Comparison of ENCODE assay signal across 20 cellular contexts in genomic region chr1:3587133-3587733, GRCh38. TPM values are rescaled to one million over a fixed set of nuclear protein-coding genes. Genes with fewer than 3 reads are reported as not detected.
A peak's percentile ranks its signal among the peaks of the same experiment; 100 is the strongest.
DNase-seq lines count a peak whose midpoint lies in the region; ATAC-seq, FAIRE-seq and TF ChIP-seq lines count a peak whose summit lies in the region.
"Had no signal": no experiment of that assay in that cellular context is flagged by ENCODE, and none has a peak within 500 bp of the region (broad histone marks: within the 10 kb centered on the region; RNA-seq: fewer than 3 reads in every experiment).

No MANE protein-coding gene starts in this region.

- H3K4me1 Mint-ChIP-seq in activated T-helper 1 cell treated with anti-CD3 and anti-CD28 coated beads, Interleukin-12 subunit alpha, Interleukin-12 subunit beta, Interleukin-2, Interleukin-4 antibody, amounts not matched to agents 30 ng/mL and 10 ng/mL and 1 ng/mL, durations not matched to agents 14 hours and 24 hours and 36 hours (ENCODE audit: low read depth): no peaks in the 10 kb centered on the region
- H3K4me1 Mint-ChIP-seq in natural killer cell: peaks cover 0 to 11% of the 10 kb centered on the region in 2 donors
- H3K4me1 Mint-ChIP-seq: activated B cell treated with CpG ODN at 0.5 μM for 24 hours had no signal

- DNase-seq in A549 (ENCODE audit: low read depth in 1 of 2, low spot score in 1 of 2) (peak; percentile 21 to 45), GM04503 (ENCODE audit: low read depth) (peak; percentile 9), hepatic stellate cell (ENCODE audit: low spot score) (peak; percentile 69), kidney tubule cell (ENCODE audit: low spot score) (no peak), AG20443 (ENCODE audit: low spot score) (no peak), natural killer cell (no peak), right cardiac atrium (no peak)
- no peak for DNase-seq in activated T-helper 1 cell treated with anti-CD3 and anti-CD28 coated beads, Interleukin-12 subunit alpha, Interleukin-12 subunit beta, Interleukin-2, Interleukin-4 antibody, amounts not matched to agents 30 ng/mL and 10 ng/mL and 1 ng/mL, durations not matched to agents 14 hours and 24 hours and 36 hours (ENCODE audit: low spot score)
- DNase-seq: activated B cell treated with CpG ODN at 0.5 μM for 24 hours; activated CD8-positive, alpha-beta memory T cell treated with anti-CD3 and anti-CD28 coated beads for 24 hours; AML-193; DMS153; HCEC 1CT; islet precursor cell; NCI-H187 treated with DMSO at 0.1 percent for 48 hours; stimulated activated CD4-positive, alpha-beta T cell treated with anti-CD3 and anti-CD28 coated beads, Interleukin-4, amount 100 ng/mL, for 24 hours; stimulated activated CD8-positive, alpha-beta memory T cell treated with anti-CD3 and anti-CD28 coated beads, Interleukin-4, amount 100 ng/mL, for 48 hours; SW 1271 had no signal

- no peaks in the 10 kb centered on the region for H3K36me3 Mint-ChIP-seq in activated T-helper 1 cell treated with anti-CD3 and anti-CD28 coated beads, Interleukin-12 subunit alpha, Interleukin-12 subunit beta, Interleukin-2, Interleukin-4 antibody, amounts not matched to agents 30 ng/mL and 10 ng/mL and 1 ng/mL, durations not matched to agents 14 hours and 24 hours and 36 hours (ENCODE audit: low read depth)
- no peaks in the 10 kb centered on the region for H3K36me3 Mint-ChIP-seq in natural killer cell

- no peaks in the 10 kb centered on the region for H3K27me3 ChIP-seq in right cardiac atrium (ENCODE audit: control insufficient read depth, insufficient read depth)

- H3K4me3 ChIP-seq in A549 (no peak overlapping the region), right cardiac atrium (ENCODE audit: low read length) (no peak overlapping the region)
- H3K4me3 ChIP-seq: coronary artery had no signal

- POLR2A ChIA-PET in A549 (lab: Yijun Ruan, JAX): no interaction called here

- peak overlapping the region; percentile 42; the same call in 2 of the 3 replicates for H3K4me2 ChIP-seq in A549

- H3K9me3 ChIP-seq in A549 (no peaks in the 10 kb centered on the region), right cardiac atrium (ENCODE audit: control insufficient read depth, low read length) (no peaks in the 10 kb centered on the region)

- H3K9me3 Mint-ChIP-seq in activated T-helper 1 cell treated with anti-CD3 and anti-CD28 coated beads, Interleukin-12 subunit alpha, Interleukin-12 subunit beta, Interleukin-2, Interleukin-4 antibody, amounts not matched to agents 30 ng/mL and 10 ng/mL and 1 ng/mL, durations not matched to agents 14 hours and 24 hours and 36 hours: peaks cover 2% of the 10 kb centered on the region
- no peaks in the 10 kb centered on the region for H3K9me3 Mint-ChIP-seq in natural killer cell
- H3K9me3 Mint-ChIP-seq: activated B cell treated with CpG ODN at 0.5 μM for 24 hours had no signal

- H3K27ac ChIP-seq in A549: peak overlapping the region in 1 of 2 experiments; percentile 74; a peak in 3 of 6 replicates
- H3K27ac ChIP-seq in right cardiac atrium (ENCODE audit: low read length): no peak overlapping the region
- H3K27ac ChIP-seq: coronary artery, epithelial cell of prostate had no signal

- H3K4me3 Mint-ChIP-seq in activated T-helper 1 cell treated with anti-CD3 and anti-CD28 coated beads, Interleukin-12 subunit alpha, Interleukin-12 subunit beta, Interleukin-2, Interleukin-4 antibody, amounts not matched to agents 30 ng/mL and 10 ng/mL and 1 ng/mL, durations not matched to agents 14 hours and 24 hours and 36 hours: no peak overlapping the region
- H3K4me3 Mint-ChIP-seq in natural killer cell: no peak overlapping the region
- H3K4me3 Mint-ChIP-seq: activated B cell treated with CpG ODN at 0.5 μM for 24 hours had no signal

- CTCF ChIA-PET in A549 (lab: Yijun Ruan, JAX): interaction anchor here (1.0 to 2.2 kb wide), 7 partner anchors 9 to 134 kb away, joined by 3 to 15 read pairs (median 6); no protein-coding TSS in a partner anchor

- 19% methylated on average over 20 of the region's 21 CpGs for WGBS in A549 (ENCODE audit: missing lambda C conversion rate)
- WGBS in right cardiac atrium: 79% methylated on average over 21 of the region's 21 CpGs

- TF ChIP-seq CTCF in A549 (IDR thresholded peaks at IDR 0.05): no peak
- no peak for TF ChIP-seq CTCF in natural killer cell (IDR thresholded peaks at IDR 0.05)

- H3K4me1 ChIP-seq in A549 (peaks cover 9% of the 10 kb centered on the region; the same call in 2 of the 3 replicates), right cardiac atrium (ENCODE audit: control insufficient read depth, insufficient read depth, low read length) (no peaks in the 10 kb centered on the region)

- intact Hi-C loops in activated T-helper 1 cell treated with anti-CD3 and anti-CD28 coated beads, Interleukin-12 subunit alpha, Interleukin-12 subunit beta, Interleukin-2, Interleukin-4 antibody, amounts not matched to agents 30 ng/mL and 10 ng/mL and 1 ng/mL, durations not matched to agents 14 hours and 24 hours and 36 hours (cut with micrococcal nuclease): no loop called here
- intact Hi-C loops in natural killer cell (cut with micrococcal nuclease) (no loop called here), right cardiac atrium (cut with DNase I) (no loop called here)

- no peak for TF ChIP-seq POLR2A in A549 (IDR thresholded peaks at IDR 0.05; ENCODE audit: low read length)

- TF ChIP-seq EP300 in A549 (IDR thresholded peaks at IDR 0.05): no peak

- H3K27ac Mint-ChIP-seq in activated T-helper 1 cell treated with anti-CD3 and anti-CD28 coated beads, Interleukin-12 subunit alpha, Interleukin-12 subunit beta, Interleukin-2, Interleukin-4 antibody, amounts not matched to agents 30 ng/mL and 10 ng/mL and 1 ng/mL, durations not matched to agents 14 hours and 24 hours and 36 hours: peak overlapping the region; percentile 5
- peak overlapping the region in 1 of 2 donors; percentile 53 for H3K27ac Mint-ChIP-seq in natural killer cell
- H3K27ac Mint-ChIP-seq: activated B cell treated with CpG ODN at 0.5 μM for 24 hours had no signal

- no peak for FAIRE-seq in A549 (lab: Jason Lieb, UNC)

- H3K27me3 Mint-ChIP-seq in activated T-helper 1 cell treated with anti-CD3 and anti-CD28 coated beads, Interleukin-12 subunit alpha, Interleukin-12 subunit beta, Interleukin-2, Interleukin-4 antibody, amounts not matched to agents 30 ng/mL and 10 ng/mL and 1 ng/mL, durations not matched to agents 14 hours and 24 hours and 36 hours (ENCODE audit: insufficient read depth): no peaks in the 10 kb centered on the region
- H3K27me3 Mint-ChIP-seq in natural killer cell (ENCODE audit: low read depth in 2 of 2): no peaks in the 10 kb centered on the region
- H3K27me3 Mint-ChIP-seq: activated B cell treated with CpG ODN at 0.5 μM for 24 hours had no signal

- no peak for TF ChIP-seq RAD21 in A549 (conservative IDR thresholded peaks at IDR 0.05 in 1 of 2, IDR thresholded peaks at IDR 0.05 in 1 of 2)

- peak; percentile 79 to 90 for ATAC-seq in A549
- no peak for ATAC-seq in natural killer cell
- ATAC-seq in right cardiac atrium: no peak

TF ChIP-seq in A549, 52 proteins besides CTCF, POLR2A, EP300 and RAD21:
- TF ChIP-seq POLR2AphosphoS2 (conservative IDR thresholded peaks at IDR 0.05; ENCODE audit: low read length) (no peak), ESRRA (IDR thresholded peaks at IDR 0.05; ENCODE audit: borderline replicate concordance, low read length) (no peak), EHMT2 (IDR thresholded peaks at IDR 0.05; ENCODE audit: low read depth) (no peak), ZNF302 (CRISPR knock-in tag; IDR thresholded peaks at IDR 0.05) (0 out of 2 replicates have a peak, but pooled peaks have one; percentile 1), FOSL2 (IDR thresholded peaks at IDR 0.05) (no peak), FOSL2 (CRISPR knock-in tag; IDR thresholded peaks at IDR 0.05) (no peak), MAX (IDR thresholded peaks at IDR 0.05) (peak; percentile 43), HOXB13 (CRISPR knock-in tag; IDR thresholded peaks at IDR 0.05; ENCODE audit: low read depth) (0 out of 2 replicates have a peak, but pooled peaks have one; percentile 1), CEBPB (IDR thresholded peaks at IDR 0.05) (peak in 1 of 2 experiments; percentile 14; a peak in 1 of 4 replicates)
TF ChIP-seq in A549: peak in this region for 4.

RNA-seq across cellular contexts. Expression of gene MEGF6, which starts 24.1 kb away (rescaled TPM):
- polyA plus RNA-seq in A549 (2011; rRNA removed): 0.66 and 0.82 TPM in 2 replicates
- polyA plus RNA-seq in A549 (2012; cell fraction: cytosol; rRNA removed): 2.3 and 3.2 TPM in 2 replicates
- polyA plus RNA-seq in A549 (2012; cell fraction: nucleus; rRNA removed): 23.8 and 39.3 TPM in 2 replicates
- 10.2 to 13.7 TPM (median 12.7 TPM) in 3 replicates for polyA plus RNA-seq in A549 (2017; fragmentation: RNase III; extraction: RNeasy Plus Mini Kit Qiagen cat#74134 plus additional on column Dnase treatment)
- 0.39 and 0.41 TPM in 2 replicates for polyA minus RNA-seq in A549 (2011; rRNA and poly(A)+ RNA removed)
- 1.2 and 2.1 TPM in 2 replicates for total RNA-seq in activated T-helper 1 cell treated with anti-CD3 and anti-CD28 coated beads, Interleukin-12 subunit alpha, Interleukin-12 subunit beta, Interleukin-2, Interleukin-4 antibody, amounts not matched to agents 30 ng/mL and 10 ng/mL and 1 ng/mL, durations not matched to agents 14 hours and 24 hours and 36 hours
- total RNA-seq in natural killer cell: 10 to 100 TPM in 1 of 3 donors, 1 to 10 TPM in 2; 3.1 to 15.6 (median 5.1) TPM
- total RNA-seq in right cardiac atrium: 10 to 100 TPM in 3 of 4 donors, 1 to 10 TPM in 1; 7.0 to 18.7 (median 13.9) TPM
- polyA plus RNA-seq in right cardiac atrium: 7.2 TPM

RNA-seq across cellular contexts. Expression of gene TPRG1L, which starts 37.6 kb away (rescaled TPM):
- polyA plus RNA-seq in A549 (2011; rRNA removed) (13.1 and 15.8 TPM in 2 replicates), A549 (2017; fragmentation: RNase III; extraction: RNeasy Plus Mini Kit Qiagen cat#74134 plus additional on column Dnase treatment) (18.4 to 20.1 TPM (median 18.7 TPM) in 3 replicates), right cardiac atrium (35.8 TPM)
- polyA plus RNA-seq in A549 (2012; cell fraction: cytosol; rRNA removed): 11.4 and 14.6 TPM in 2 replicates
- polyA plus RNA-seq in A549 (2012; cell fraction: nucleus; rRNA removed): 6.2 and 7.1 TPM in 2 replicates
- 13.8 and 18.7 TPM in 2 replicates for polyA minus RNA-seq in A549 (2011; rRNA and poly(A)+ RNA removed)
- 10.3 and 12.5 TPM in 2 replicates for total RNA-seq in activated T-helper 1 cell treated with anti-CD3 and anti-CD28 coated beads, Interleukin-12 subunit alpha, Interleukin-12 subunit beta, Interleukin-2, Interleukin-4 antibody, amounts not matched to agents 30 ng/mL and 10 ng/mL and 1 ng/mL, durations not matched to agents 14 hours and 24 hours and 36 hours
- total RNA-seq in natural killer cell (10 to 100 TPM; 36.2 to 46.7 (median 37.9) TPM), right cardiac atrium (10 to 100 TPM; 46.3 to 51.4 (median 46.6) TPM)

Comparison
In these comparisons a context has a peak if more than half of its experiments do, and no peak if none do; other contexts are left out.
1. ATAC-seq: peak in A549 (2 of 2); none in natural killer cell (0 of 3) and right cardiac atrium (0 of 2).
2. DNase-seq: peak in A549 (2 of 2), GM04503 (single experiment) and hepatic stellate cell (single experiment); none in activated T-helper 1 cell treated with anti-CD3 and anti-CD28 coated beads, Interleukin-12 subunit alpha, Interleukin-12 subunit beta, Interleukin-2, Interleukin-4 antibody, amounts not matched to agents 30 ng/mL and 10 ng/mL and 1 ng/mL, durations not matched to agents 14 hours and 24 hours and 36 hours (single experiment), kidney tubule cell (single experiment), AG20443 (single experiment), natural killer cell (single experiment) and right cardiac atrium (0 of 3).